Comparison of ENCODE assay signal across 28 cellular contexts in the genomic region with DNA sequence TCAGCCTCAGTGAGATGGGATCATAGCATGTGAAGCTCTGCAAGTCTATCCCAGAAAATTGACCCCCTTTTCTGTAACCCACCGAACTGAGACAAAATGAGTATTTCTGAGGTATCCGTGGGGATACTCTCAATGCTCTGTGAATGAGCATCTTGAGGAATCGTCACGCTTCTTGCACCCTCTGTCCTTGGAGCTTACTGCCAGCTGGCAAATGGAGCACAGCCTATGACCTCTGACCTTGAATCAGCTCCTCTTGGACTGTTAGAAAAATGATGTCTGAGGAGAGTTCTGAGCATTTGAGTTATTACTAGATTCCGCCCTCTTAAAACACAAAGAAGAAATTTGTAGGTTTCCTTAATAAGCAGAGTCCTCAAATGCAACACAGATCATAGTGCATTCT.
"Had no signal": no experiment of that assay in that cellular context is flagged by ENCODE, and none has a peak within 500 bp of the region (broad histone marks: within the 10 kb centered on the region; RNA-seq: fewer than 3 reads in every experiment).

No MANE protein-coding gene starts in this region.

- H3K27me3 Mint-ChIP-seq: activated CD4-positive, alpha-beta memory T cell treated with anti-CD3 and anti-CD28 coated beads, Interleukin-2, amount 10 ng/mL, durations not matched to agents 7 days and 5 days; activated CD4-positive, alpha-beta T cell treated with anti-CD3 and anti-CD28 coated beads, Interleukin-2, amount 10 ng/mL, durations not matched to agents 7 days and 5 days; activated naive CD8-positive, alpha-beta T cell; activated T-cell treated with anti-CD3 and anti-CD28 coated beads, Interleukin-2, amount 50 U/mL, for 24 hours; central memory CD8-positive, alpha-beta T cell had no signal

- H3K4me1 ChIP-seq: esophagus muscularis mucosa, foreskin keratinocyte, gastrocnemius medialis had no signal

- H3K4me3 Mint-ChIP-seq: activated CD4-positive, alpha-beta memory T cell treated with anti-CD3 and anti-CD28 coated beads, Interleukin-2, amount 10 ng/mL, durations not matched to agents 7 days and 5 days; activated CD4-positive, alpha-beta T cell treated with anti-CD3 and anti-CD28 coated beads, Interleukin-2, amount 10 ng/mL, durations not matched to agents 7 days and 5 days; activated naive CD8-positive, alpha-beta T cell; activated T-cell treated with anti-CD3 and anti-CD28 coated beads, Interleukin-2, amount 50 U/mL, for 24 hours; activated T-cell treated with anti-CD3 and anti-CD28 coated beads, Interleukin-2, amount 50 U/mL, for 72 hours; central memory CD8-positive, alpha-beta T cell; effector memory CD8-positive, alpha-beta T cell; WTC11 had no signal

- DNase-seq: activated CD4-positive, alpha-beta memory T cell treated with anti-CD3 and anti-CD28 coated beads, Interleukin-2, amount 10 ng/mL, durations not matched to agents 7 days and 5 days; activated CD4-positive, alpha-beta T cell treated with anti-CD3 and anti-CD28 coated beads for 1 hour; activated CD4-positive, alpha-beta T cell treated with anti-CD3 and anti-CD28 coated beads for 4 hours; activated CD4-positive, alpha-beta T cell treated with anti-CD3 and anti-CD28 coated beads, Interleukin-2, amount 10 ng/mL, durations not matched to agents 7 days and 5 days; activated CD4-positive, alpha-beta T cell treated with anti-CD3 and anti-CD28 coated beads, Interleukin-2, amount 50 U/mL, for 4 hours; activated CD8-positive, alpha-beta memory T cell treated with anti-CD3 and anti-CD28 coated beads, Interleukin-2, amount 50 U/mL, for 48 hours; activated gamma-delta T cell; activated naive CD4-positive, alpha-beta T cell; activated naive CD4-positive, alpha-beta T cell treated with anti-CD3 and anti-CD28 coated beads, Interleukin-2, amount 50 U/mL, for 16 hours; activated T-cell treated with anti-CD3 and anti-CD28 coated beads for 4 hours; activated T-cell treated with anti-CD3 and anti-CD28 coated beads, Interleukin-2, amount 50 U/mL, for 24 hours; activated T-cell treated with anti-CD3 and anti-CD28 coated beads, Interleukin-2, amount 50 U/mL, for 72 hours; amniotic stem cell; anterior cingulate cortex; brain microvascular endothelial cell; cortex of kidney; dermis blood vessel endothelial cell; effector CD4-positive, alpha-beta T cell; effector memory CD8-positive, alpha-beta T cell; erythroblast; foreskin keratinocyte; gastrocnemius medialis; T-helper 2 cell had no signal

- H3K9me3 ChIP-seq: gastrocnemius medialis had no signal

- ATAC-seq: activated T-cell treated with anti-CD3 and anti-CD28 coated beads, Interleukin-2, amount 50 U/mL, for 72 hours; effector memory CD8-positive, alpha-beta T cell; foreskin keratinocyte; gastrocnemius medialis; WTC11 had no signal

- H3K36me3 ChIP-seq: brain microvascular endothelial cell, esophagus muscularis mucosa, gastrocnemius medialis had no signal

- H3K27ac ChIP-seq: brain microvascular endothelial cell, esophagus muscularis mucosa, foreskin keratinocyte, gastrocnemius medialis, VCaP had no signal

- H3K27ac Mint-ChIP-seq: activated CD4-positive, alpha-beta memory T cell treated with anti-CD3 and anti-CD28 coated beads, Interleukin-2, amount 10 ng/mL, durations not matched to agents 7 days and 5 days; activated CD4-positive, alpha-beta T cell treated with anti-CD3 and anti-CD28 coated beads, Interleukin-2, amount 10 ng/mL, durations not matched to agents 7 days and 5 days; activated naive CD8-positive, alpha-beta T cell; activated T-cell treated with anti-CD3 and anti-CD28 coated beads, Interleukin-2, amount 50 U/mL, for 24 hours; activated T-cell treated with anti-CD3 and anti-CD28 coated beads, Interleukin-2, amount 50 U/mL, for 72 hours; effector memory CD8-positive, alpha-beta T cell; WTC11 had no signal

- H3K9me3 Mint-ChIP-seq: central memory CD8-positive, alpha-beta T cell; effector memory CD8-positive, alpha-beta T cell had no signal

- H3K27me3 ChIP-seq: brain microvascular endothelial cell, esophagus muscularis mucosa, foreskin keratinocyte, gastrocnemius medialis had no signal

- H3K4me3 ChIP-seq: esophagus muscularis mucosa, gastrocnemius medialis had no signal

- H3K4me1 Mint-ChIP-seq: activated CD4-positive, alpha-beta memory T cell treated with anti-CD3 and anti-CD28 coated beads, Interleukin-2, amount 10 ng/mL, durations not matched to agents 7 days and 5 days; activated CD4-positive, alpha-beta T cell treated with anti-CD3 and anti-CD28 coated beads, Interleukin-2, amount 10 ng/mL, durations not matched to agents 7 days and 5 days; central memory CD8-positive, alpha-beta T cell; WTC11 had no signal
